1 cellular context compared by ENCODE assay signal in the genomic region with DNA sequence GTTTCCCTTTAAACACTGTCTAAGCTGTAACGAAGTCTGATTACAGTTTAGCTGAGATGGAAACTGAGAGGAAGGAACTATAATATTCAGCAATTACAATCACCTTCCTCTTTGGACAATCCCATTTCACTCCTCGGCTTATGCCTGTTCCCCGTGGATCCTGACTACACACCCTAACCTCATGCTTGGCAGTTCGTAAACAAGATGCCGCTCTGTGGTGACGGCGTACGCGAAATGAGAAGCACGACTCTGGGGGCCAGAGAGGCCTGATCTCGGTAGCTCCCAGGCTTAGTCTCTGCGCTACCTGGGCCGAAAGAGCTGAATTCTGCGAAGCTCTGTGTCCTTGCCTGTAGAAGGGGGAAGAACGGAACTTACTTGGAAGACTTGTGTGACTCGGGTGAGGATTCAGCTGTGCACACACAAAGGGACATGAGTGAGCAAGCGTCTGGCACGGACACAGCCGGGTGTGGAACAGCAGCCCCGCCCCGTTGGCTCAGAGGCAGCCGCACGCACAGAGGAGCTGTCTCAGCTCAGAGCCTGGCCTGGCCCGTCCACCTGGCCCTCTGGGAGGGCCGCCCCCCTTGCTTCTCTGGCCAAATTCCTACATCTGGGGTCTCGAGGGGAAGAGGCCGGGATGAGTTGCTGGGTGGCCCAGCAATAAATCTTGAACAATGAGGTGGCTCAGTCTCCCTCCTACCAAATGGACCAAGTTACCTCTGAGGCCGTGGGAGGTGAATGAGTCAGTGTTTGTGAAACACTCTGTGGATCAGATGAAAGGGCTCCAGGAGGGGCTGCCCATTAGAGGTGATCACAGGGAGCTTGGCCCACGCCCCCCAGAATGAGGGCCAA.
A peak's percentile ranks its signal among the peaks of the same experiment; 100 is the strongest.
TF ChIP-seq lines count a peak whose summit lies in the region.

No MANE protein-coding gene starts in this region.

TF ChIP-seq in HepG2, 621 proteins besides CTCF, POLR2A, EP300 and RAD21 (continued from another document):
- TF ChIP-seq, protein P1, sequence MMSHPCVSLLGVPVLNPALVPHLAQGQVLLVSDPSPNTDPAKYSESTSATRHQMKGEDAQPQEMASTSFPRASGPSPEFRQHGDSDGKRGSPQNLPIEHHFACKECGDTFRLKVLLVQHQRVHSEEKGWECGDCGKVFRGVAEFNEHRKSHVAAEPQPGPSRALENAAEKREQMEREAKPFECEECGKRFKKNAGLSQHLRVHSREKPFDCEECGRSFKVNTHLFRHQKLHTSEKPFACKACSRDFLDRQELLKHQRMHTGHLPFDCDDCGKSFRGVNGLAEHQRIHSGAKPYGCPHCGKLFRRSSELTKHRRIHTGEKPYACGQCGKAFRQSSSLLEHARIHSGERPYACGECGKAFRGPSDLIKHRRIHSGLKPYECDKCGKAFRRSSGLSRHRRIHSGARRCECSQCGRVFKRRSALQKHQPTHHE (CRISPR knock-in tag; IDR thresholded peaks at IDR 0.05; ENCODE audit: borderline replicate concordance), result no peak
- TF ChIP-seq RFX1 (IDR thresholded peaks at IDR 0.05), result no peak
- 0 out of 2 replicates have a peak, but pooled peaks have one; percentile 20 for TF ChIP-seq DR1 (CRISPR knock-in tag; IDR thresholded peaks at IDR 0.05)
- TF ChIP-seq MAZ (IDR thresholded peaks at IDR 0.05; ENCODE audit: borderline replicate concordance, low read depth, low read length), result no peak
- 0 out of 2 replicates have a peak, but pooled peaks have one; percentile 4 for TF ChIP-seq MAZ (CRISPR knock-in tag; IDR thresholded peaks at IDR 0.05; ENCODE audit: low read depth)
- TF ChIP-seq ZC3H13 (CRISPR knock-in tag; IDR thresholded peaks at IDR 0.05), result 0 out of 2 replicates have a peak, but pooled peaks have one; percentile 11
- TF ChIP-seq, protein P2, sequence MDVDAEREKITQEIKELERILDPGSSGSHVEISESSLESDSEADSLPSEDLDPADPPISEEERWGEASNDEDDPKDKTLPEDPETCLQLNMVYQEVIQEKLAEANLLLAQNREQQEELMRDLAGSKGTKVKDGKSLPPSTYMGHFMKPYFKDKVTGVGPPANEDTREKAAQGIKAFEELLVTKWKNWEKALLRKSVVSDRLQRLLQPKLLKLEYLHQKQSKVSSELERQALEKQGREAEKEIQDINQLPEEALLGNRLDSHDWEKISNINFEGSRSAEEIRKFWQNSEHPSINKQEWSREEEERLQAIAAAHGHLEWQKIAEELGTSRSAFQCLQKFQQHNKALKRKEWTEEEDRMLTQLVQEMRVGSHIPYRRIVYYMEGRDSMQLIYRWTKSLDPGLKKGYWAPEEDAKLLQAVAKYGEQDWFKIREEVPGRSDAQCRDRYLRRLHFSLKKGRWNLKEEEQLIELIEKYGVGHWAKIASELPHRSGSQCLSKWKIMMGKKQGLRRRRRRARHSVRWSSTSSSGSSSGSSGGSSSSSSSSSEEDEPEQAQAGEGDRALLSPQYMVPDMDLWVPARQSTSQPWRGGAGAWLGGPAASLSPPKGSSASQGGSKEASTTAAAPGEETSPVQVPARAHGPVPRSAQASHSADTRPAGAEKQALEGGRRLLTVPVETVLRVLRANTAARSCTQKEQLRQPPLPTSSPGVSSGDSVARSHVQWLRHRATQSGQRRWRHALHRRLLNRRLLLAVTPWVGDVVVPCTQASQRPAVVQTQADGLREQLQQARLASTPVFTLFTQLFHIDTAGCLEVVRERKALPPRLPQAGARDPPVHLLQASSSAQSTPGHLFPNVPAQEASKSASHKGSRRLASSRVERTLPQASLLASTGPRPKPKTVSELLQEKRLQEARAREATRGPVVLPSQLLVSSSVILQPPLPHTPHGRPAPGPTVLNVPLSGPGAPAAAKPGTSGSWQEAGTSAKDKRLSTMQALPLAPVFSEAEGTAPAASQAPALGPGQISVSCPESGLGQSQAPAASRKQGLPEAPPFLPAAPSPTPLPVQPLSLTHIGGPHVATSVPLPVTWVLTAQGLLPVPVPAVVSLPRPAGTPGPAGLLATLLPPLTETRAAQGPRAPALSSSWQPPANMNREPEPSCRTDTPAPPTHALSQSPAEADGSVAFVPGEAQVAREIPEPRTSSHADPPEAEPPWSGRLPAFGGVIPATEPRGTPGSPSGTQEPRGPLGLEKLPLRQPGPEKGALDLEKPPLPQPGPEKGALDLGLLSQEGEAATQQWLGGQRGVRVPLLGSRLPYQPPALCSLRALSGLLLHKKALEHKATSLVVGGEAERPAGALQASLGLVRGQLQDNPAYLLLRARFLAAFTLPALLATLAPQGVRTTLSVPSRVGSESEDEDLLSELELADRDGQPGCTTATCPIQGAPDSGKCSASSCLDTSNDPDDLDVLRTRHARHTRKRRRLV (CRISPR knock-in tag; IDR thresholded peaks at IDR 0.05), result peak; percentile 33; the same call in 1 of the 2 replicates
- TF ChIP-seq CENPT (CRISPR knock-in tag; IDR thresholded peaks at IDR 0.05; ENCODE audit: low read depth), result no peak
- TF ChIP-seq, protein P3, sequence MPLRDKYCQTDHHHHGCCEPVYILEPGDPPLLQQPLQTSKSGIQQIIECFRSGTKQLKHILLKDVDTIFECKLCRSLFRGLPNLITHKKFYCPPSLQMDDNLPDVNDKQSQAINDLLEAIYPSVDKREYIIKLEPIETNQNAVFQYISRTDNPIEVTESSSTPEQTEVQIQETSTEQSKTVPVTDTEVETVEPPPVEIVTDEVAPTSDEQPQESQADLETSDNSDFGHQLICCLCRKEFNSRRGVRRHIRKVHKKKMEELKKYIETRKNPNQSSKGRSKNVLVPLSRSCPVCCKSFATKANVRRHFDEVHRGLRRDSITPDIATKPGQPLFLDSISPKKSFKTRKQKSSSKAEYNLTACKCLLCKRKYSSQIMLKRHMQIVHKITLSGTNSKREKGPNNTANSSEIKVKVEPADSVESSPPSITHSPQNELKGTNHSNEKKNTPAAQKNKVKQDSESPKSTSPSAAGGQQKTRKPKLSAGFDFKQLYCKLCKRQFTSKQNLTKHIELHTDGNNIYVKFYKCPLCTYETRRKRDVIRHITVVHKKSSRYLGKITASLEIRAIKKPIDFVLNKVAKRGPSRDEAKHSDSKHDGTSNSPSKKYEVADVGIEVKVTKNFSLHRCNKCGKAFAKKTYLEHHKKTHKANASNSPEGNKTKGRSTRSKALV (CRISPR knock-in tag; IDR thresholded peaks at IDR 0.05), result 0 out of 2 replicates have a peak, but pooled peaks have one; percentile 7
